In genomic region chr1:172939475-172939874, GRCh38 we compare ENCODE assay signal across 1 cellular context.
TF ChIP-seq lines count a peak whose summit lies in the region.

No MANE protein-coding gene starts in this region.

TF ChIP-seq in IMR-90, 13 proteins besides CTCF, POLR2A, EP300 and RAD21 (continued from another document):
- TF ChIP-seq RFX5 (IDR thresholded peaks at IDR 0.05; ENCODE audit: low read depth, low read length): no peak
- TF ChIP-seq BHLHE40 (IDR thresholded peaks at IDR 0.05; ENCODE audit: low read depth, low read length): no peak
- TF ChIP-seq CHD1 (IDR thresholded peaks at IDR 0.05; ENCODE audit: low read depth, low read length): no peak
- TF ChIP-seq CEBPB (IDR thresholded peaks at IDR 0.05; ENCODE audit: low read depth, low read length): no peak
- no peak for TF ChIP-seq NFE2L2 (IDR thresholded peaks at IDR 0.05; ENCODE audit: low read depth, low read length)
- TF ChIP-seq SMC3 (IDR thresholded peaks at IDR 0.05; ENCODE audit: low read depth, low read length): no peak
- no peak for TF ChIP-seq MAZ (IDR thresholded peaks at IDR 0.05; ENCODE audit: borderline replicate concordance, low read depth, low read length)
- TF ChIP-seq RCOR1 (IDR thresholded peaks at IDR 0.05; ENCODE audit: insufficient replicate concordance, low read length): no peak
- no peak for TF ChIP-seq MXI1 (IDR thresholded peaks at IDR 0.05; ENCODE audit: borderline replicate concordance, low read depth, low read length)
- no peak for TF ChIP-seq USF2 (IDR thresholded peaks at IDR 0.05; ENCODE audit: low read depth, low read length)
- TF ChIP-seq ELK1 (IDR thresholded peaks at IDR 0.05; ENCODE audit: borderline replicate concordance, low read depth, low read length): no peak
- no peak for TF ChIP-seq FOS (IDR thresholded peaks at IDR 0.05; ENCODE audit: low read depth, low read length)
